ENCODE assay signal across 32 cellular contexts in genomic region chr10:70135046-70135445, GRCh38. TPM values are rescaled to one million over a fixed set of nuclear protein-coding genes. Genes with fewer than 3 reads are reported as not detected.
A peak's percentile ranks its signal among the peaks of the same experiment; 100 is the strongest.
DNase-seq lines count a peak whose midpoint lies in the region; ATAC-seq, FAIRE-seq and TF ChIP-seq lines count a peak whose summit lies in the region.
"Had no signal": no experiment of that assay in that cellular context is flagged by ENCODE, and none has a peak within 500 bp of the region (broad histone marks: within the 10 kb centered on the region; RNA-seq: fewer than 3 reads in every experiment).

No MANE protein-coding gene starts in this region.

- TF ChIP-seq EP300 in stomach (IDR thresholded peaks at IDR 0.05): no peak

- H3K36me3 ChIP-seq in astrocyte (ENCODE audit: insufficient read depth, low read length) (no peaks in the 10 kb centered on the region), neuronal stem cell (replicated peaks in 1 of 2; ENCODE audit: control insufficient read depth in 2 of 2, insufficient read depth in 2 of 2, low read length in 2 of 2) (peaks cover 0 to 2% of the 10 kb centered on the region in 2 donors), stomach (peaks cover 6 to 19% (median 12%) of the 10 kb centered on the region in 4 donors)
- H3K36me3 ChIP-seq: BE2C had no signal

- no peak overlapping the region for H3K14ac ChIP-seq in neuronal stem cell (ENCODE audit: low read length)

- peak overlapping the region; percentile 3 for H3K27ac Mint-ChIP-seq in astrocyte (ENCODE audit: unreplicated experiment)
- H3K27ac Mint-ChIP-seq: GM23338, HFFc6 had no signal

- FAIRE-seq in astrocyte (lab: Jason Lieb, UNC): no peak
- FAIRE-seq: GM12878, HepG2 had no signal

- H3K4me2 ChIP-seq in astrocyte (ENCODE audit: low read length) (no peak overlapping the region), neuronal stem cell (ENCODE audit: insufficient read depth, low read length, poor library complexity, severe bottlenecking) (no peak overlapping the region)
- H3K4me2 ChIP-seq: GM23338 had no signal

- peak; percentile 43 for DNase-seq in activated CD8-positive, alpha-beta memory T cell treated with anti-CD3 and anti-CD28 coated beads, Interleukin-2, amount 50 U/mL, for 48 hours
- no peak for DNase-seq in activated CD8-positive, alpha-beta memory T cell treated with anti-CD3 and anti-CD28 coated beads, Interleukin-2, amount 50 U/mL, for 4 hours
- DNase-seq in astrocyte (ENCODE audit: low read depth) (no peak), neuronal stem cell (ENCODE audit: low spot score) (no peak), stomach (peak; percentile 11), omental fat pad (ENCODE audit: low spot score) (no peak)
- DNase-seq in effector CD8-positive, alpha-beta T cell (lab: John Stamatoyannopoulos, UW): no peak
- DNase-seq in activated CD4-positive, alpha-beta T cell treated with anti-CD3 and anti-CD28 coated beads for 4 hours: no peak
- DNase-seq: 8988T; ACHN; BE2C; CD8-positive, alpha-beta memory T cell; DMS 273 treated with DMSO at 0.1 percent for 48 hours; DMS79; EL; GDM1; HFFc6; Karpas-422; NCI-H1092 treated with DMSO at 0.1 percent for 48 hours; NCI-H1436; NCI-H187; NCI-H2171 treated with DMSO at 0.1 percent for 48 hours; NCI-H524 treated with DMSO at 0.1 percent for 48 hours; NCI-H82; NK-92 treated with Interleukin-12 subunit alpha and Interleukin-12 subunit beta, amount 100 ng/mL, for 24 hours; RPMI8226; SHP77 had no signal

- H3K4me3 Mint-ChIP-seq in astrocyte (ENCODE audit: unreplicated experiment): peak overlapping the region; percentile 36
- H3K4me3 Mint-ChIP-seq: CD14-positive monocyte, GM23338, HFFc6 had no signal

- no peak overlapping the region for H2AFZ ChIP-seq in astrocyte (ENCODE audit: low read depth, low read length)
- no peak overlapping the region for H2AFZ ChIP-seq in neuronal stem cell (ENCODE audit: low read length)
- H2AFZ ChIP-seq: GM23338 had no signal

- H3K4me1 ChIP-seq in astrocyte (ENCODE audit: insufficient read depth, low read length) (peaks cover 12% of the 10 kb centered on the region), neuronal stem cell (ENCODE audit: control insufficient read depth in 2 of 2, insufficient read depth in 1 of 2, low read depth in 1 of 2, low read length in 2 of 2) (peaks cover 0 to 3% of the 10 kb centered on the region in 2 donors), stomach (peaks cover 9 to 35% (median 28%) of the 10 kb centered on the region in 4 donors)
- H3K4me1 ChIP-seq: BE2C had no signal

- no peak overlapping the region for H2BK12ac ChIP-seq in neuronal stem cell (ENCODE audit: low read length)

- WGBS in neuronal stem cell (ENCODE audit: extremely low coverage in 2 of 2, insufficient read length in 2 of 2, insufficient replicate concordance in 1 of 2), 2 donors: no CpG with 5 or more reads among the region's 3 CpGs
- WGBS in stomach, 5 donors: 86 to 94% (median 89%) methylated on average over 3 of the region's 3 CpGs

- H3K9ac ChIP-seq in astrocyte (ENCODE audit: low read length): no peak overlapping the region
- no peak overlapping the region for H3K9ac ChIP-seq in neuronal stem cell (ENCODE audit: low read depth, low read length, poor library complexity)

- H2BK5ac ChIP-seq in neuronal stem cell (ENCODE audit: low read length): no peak overlapping the region

- peak overlapping the region; percentile 4 for H3K18ac ChIP-seq in neuronal stem cell (ENCODE audit: low read length)

- no peaks in the 10 kb centered on the region for H3K9me3 Mint-ChIP-seq in astrocyte (ENCODE audit: unreplicated experiment)
- H3K9me3 Mint-ChIP-seq: CD14-positive monocyte; CD8-positive, alpha-beta memory T cell; GM23338; HFFc6 had no signal

- no peak overlapping the region for H4K91ac ChIP-seq in neuronal stem cell (ENCODE audit: low read depth, low read length, poor library complexity)

- no peaks in the 10 kb centered on the region for H3K27me3 Mint-ChIP-seq in astrocyte (ENCODE audit: low read depth, unreplicated experiment)

- no peak overlapping the region for H3K4me3 ChIP-seq in astrocyte (ENCODE audit: insufficient read depth, low read depth, low read length)
- no peak overlapping the region for H3K4me3 ChIP-seq in neuronal stem cell (ENCODE audit: low read length in 2 of 2)
- H3K4me3 ChIP-seq in stomach: no peak overlapping the region
- H3K4me3 ChIP-seq: GM12878, GM23338, HAP-1 had no signal

- no peak for ATAC-seq in omental fat pad (ENCODE audit: low FRiP score)
- ATAC-seq: GM12878, GM23338, HepG2 had no signal

- intact Hi-C loops in stomach (cut with DNase I; ENCODE audit: low total_unique reads): no loop called here

- H3K4ac ChIP-seq in neuronal stem cell (ENCODE audit: low read length): no peak overlapping the region

- H3K4me1 Mint-ChIP-seq in astrocyte (ENCODE audit: low read depth, unreplicated experiment): peaks cover 9% of the 10 kb centered on the region

- TF ChIP-seq CTCF in astrocyte (IDR thresholded peaks at IDR 0.05; ENCODE audit: insufficient read depth, low read depth, low read length) (no peak), stomach (IDR thresholded peaks at IDR 0.05) (no peak), omental fat pad (IDR thresholded peaks at IDR 0.05) (no peak)

- H3K27ac ChIP-seq in astrocyte (ENCODE audit: low read depth, low read length) (no peak overlapping the region), neuronal stem cell (replicated peaks; ENCODE audit: low read length) (no peak overlapping the region), stomach (no peak overlapping the region)

- H3K36me3 Mint-ChIP-seq in astrocyte (ENCODE audit: low read depth, unreplicated experiment): peaks cover 9% of the 10 kb centered on the region

- H3K27me3 ChIP-seq in astrocyte (ENCODE audit: insufficient read depth, low read length): no peaks in the 10 kb centered on the region
- peaks cover 4 to 46% (median 31%) of the 10 kb centered on the region in 3 experiments for H3K27me3 ChIP-seq in neuronal stem cell (ENCODE audit: control insufficient read depth in 3 of 3, insufficient read depth in 3 of 3, low read depth in 1 of 3, low read length in 3 of 3)
- no peaks in the 10 kb centered on the region for H3K27me3 ChIP-seq in stomach
- H3K27me3 ChIP-seq: BE2C had no signal

- no peaks in the 10 kb centered on the region for H3K79me2 ChIP-seq in astrocyte (ENCODE audit: insufficient read depth, low read length)

- no peaks in the 10 kb centered on the region for H3K9me3 ChIP-seq in astrocyte (ENCODE audit: insufficient read depth, low read depth, low read length)
- no peaks in the 10 kb centered on the region for H3K9me3 ChIP-seq in neuronal stem cell (replicated peaks in 1 of 2; ENCODE audit: control insufficient read depth in 2 of 2, insufficient read depth in 1 of 2, low read depth in 1 of 2, low read length in 2 of 2)
- no peaks in the 10 kb centered on the region for H3K9me3 ChIP-seq in stomach
- H3K9me3 ChIP-seq: BE2C, HAP-1 had no signal

- H2AK5ac ChIP-seq in neuronal stem cell (ENCODE audit: low read depth, low read length): no peak overlapping the region

- H2BK15ac ChIP-seq in neuronal stem cell (ENCODE audit: low read length): no peak overlapping the region

- no peaks in the 10 kb centered on the region for H3K79me1 ChIP-seq in neuronal stem cell (ENCODE audit: low read depth, low read length)

- H4K8ac ChIP-seq in neuronal stem cell (ENCODE audit: low read depth, low read length): no peak overlapping the region

- no peak overlapping the region for H2BK120ac ChIP-seq in neuronal stem cell (ENCODE audit: low read depth, low read length)

- H4K20me1 ChIP-seq in astrocyte (ENCODE audit: insufficient read depth, low read length): peaks cover under 1% of the 10 kb centered on the region

- TF ChIP-seq POLR2A in stomach (IDR thresholded peaks at IDR 0.05): no peak

- H3K23ac ChIP-seq in neuronal stem cell (ENCODE audit: low read depth, low read length, poor library complexity): no peak overlapping the region

RNA-seq across cellular contexts. Expression of gene AIFM2, which starts 2.4 kb away (rescaled TPM):
- total RNA-seq in astrocyte (7.1 and 7.5 TPM in 2 replicates), stomach (10 to 100 TPM in 1 of 5 donors, 1 to 10 TPM in 4; 4.5 to 12.9 (median 5.8) TPM), omental fat pad (100 to 1,000 TPM in 1 of 4 donors, 10 to 100 TPM in 3; 32.8 to 118 (median 53.6) TPM)
- 0.95 TPM for polyA plus RNA-seq in neuronal stem cell (2013, experiment 1 of 2)
- polyA plus RNA-seq in neuronal stem cell (2013, experiment 2 of 2): 1.1 TPM
- 10 to 100 TPM in 2 of 3 donors, 1 to 10 TPM in 1; 6.3 to 14.5 (median 10.6) TPM for polyA plus RNA-seq in stomach

RNA-seq across cellular contexts. Expression of gene TYSND1, which starts 11.5 kb away (rescaled TPM):
- total RNA-seq in astrocyte: 8.7 and 8.9 TPM in 2 replicates
- 9.2 TPM for polyA plus RNA-seq in neuronal stem cell (2013, experiment 1 of 2)
- 8.7 TPM for polyA plus RNA-seq in neuronal stem cell (2013, experiment 2 of 2)
- total RNA-seq in stomach: 10 to 100 TPM in 1 of 5 donors, 1 to 10 TPM in 4; 1.2 to 79.4 (median 3.9) TPM
- 10 to 100 TPM in 1 of 3 donors, 1 to 10 TPM in 2; 4.8 to 16.3 (median 5.5) TPM for polyA plus RNA-seq in stomach
- total RNA-seq in omental fat pad: 10 to 100 TPM; 10.7 to 20.3 (median 13.7) TPM

RNA-seq across cellular contexts. Expression of gene SAR1A, which starts 35.3 kb away (rescaled TPM):
- total RNA-seq in astrocyte (228 and 239 TPM in 2 replicates), stomach (100 to 1,000 TPM in 1 of 5 donors, 10 to 100 TPM in 3, 1 to 10 TPM in 1; 8.7 to 178 (median 48.0) TPM), omental fat pad (100 to 1,000 TPM in 3 of 4 donors, 10 to 100 TPM in 1; 97.7 to 179 (median 141) TPM)
- polyA plus RNA-seq in neuronal stem cell (2013, experiment 1 of 2): 62.1 TPM
- polyA plus RNA-seq in neuronal stem cell (2013, experiment 2 of 2): 66.0 TPM
- 10 to 100 TPM; 23.2 to 31.0 (median 30.0) TPM for polyA plus RNA-seq in stomach

Comparison
In these comparisons a context has a peak if more than half of its experiments do, and no peak if none do; other contexts are left out.
1. DNase-seq: peak in activated CD8-positive, alpha-beta memory T cell treated with anti-CD3 and anti-CD28 coated beads, Interleukin-2, amount 50 U/mL, for 48 hours (single experiment) and stomach (single experiment); none in activated CD8-positive, alpha-beta memory T cell treated with anti-CD3 and anti-CD28 coated beads, Interleukin-2, amount 50 U/mL, for 4 hours (single experiment), astrocyte (single experiment), neuronal stem cell (single experiment), effector CD8-positive, alpha-beta T cell (single experiment), omental fat pad (single experiment) and activated CD4-positive, alpha-beta T cell treated with anti-CD3 and anti-CD28 coated beads for 4 hours (0 of 2).